In the genomic region with DNA sequence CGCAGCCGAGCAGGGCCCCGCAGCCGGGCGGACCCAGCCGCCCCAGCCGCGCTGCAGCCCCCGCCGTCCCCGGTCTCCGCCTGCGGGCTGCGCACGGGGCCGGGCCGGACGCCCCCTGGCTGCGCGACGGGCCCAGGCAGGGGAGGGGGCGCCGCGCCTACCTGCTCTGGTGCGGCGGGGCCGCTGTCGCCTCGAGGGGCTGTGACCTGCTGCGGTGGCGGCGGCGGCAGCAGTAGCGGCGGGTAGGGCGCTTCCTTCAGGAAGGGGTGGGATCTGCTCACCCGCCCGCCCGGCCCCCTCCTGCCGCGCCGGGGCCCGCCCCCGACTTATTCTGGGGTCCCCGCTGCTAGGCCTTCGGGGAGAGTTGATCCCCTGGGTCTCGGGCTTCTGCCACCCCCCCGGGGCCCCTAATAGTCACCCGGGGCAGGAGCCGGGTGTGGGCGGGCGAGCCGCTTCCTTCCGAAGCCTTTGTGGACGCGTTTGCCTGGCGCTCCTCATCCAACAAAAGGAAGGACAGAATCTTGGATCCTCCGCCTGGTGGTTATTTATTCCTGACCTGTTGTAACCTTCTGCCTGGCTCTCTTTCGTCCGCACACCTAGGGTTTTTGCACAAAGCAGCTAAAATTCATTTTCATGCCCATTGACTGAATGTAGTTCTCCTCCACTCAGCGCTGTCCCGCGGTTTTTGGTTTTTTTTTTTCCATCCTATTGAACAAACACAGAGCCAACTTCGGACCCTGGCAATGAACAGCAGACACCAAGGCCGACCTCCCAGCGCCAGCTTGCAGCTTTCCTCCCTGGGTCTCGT, we compare ENCODE assay signal across 8 cellular contexts. TPM values are rescaled to one million over a fixed set of nuclear protein-coding genes. Genes with fewer than 3 reads are reported as not detected.
A peak's percentile ranks its signal among the peaks of the same experiment; 100 is the strongest.
DNase-seq lines count a peak whose midpoint lies in the region; ATAC-seq, FAIRE-seq and TF ChIP-seq lines count a peak whose summit lies in the region.

TSS of gene TMEM150C (minus strand) at position 244 of the 808 bp plus-strand sequence. CDS start 57,331 bp downstream, outside the sequence.

- H3K27me3 ChIP-seq in Caco-2 (replicated peaks; ENCODE audit: control insufficient read depth, insufficient read depth, low read length): no peaks in the 10 kb centered on the region
- peaks cover 21% of the 10 kb centered on the region for H3K27me3 ChIP-seq in HUES48 (ENCODE audit: control insufficient read depth, insufficient read depth, low read length)
- H3K27me3 ChIP-seq in heart left ventricle: peaks cover 0 to 26% (median 0%) of the 10 kb centered on the region in 9 donors
- H3K27me3 ChIP-seq in parathyroid adenoma (ENCODE audit: control insufficient read depth, insufficient read depth, low read length): no peaks in the 10 kb centered on the region

- no peak for TF ChIP-seq CTCF in Caco-2 (IDR thresholded peaks at IDR 0.05; ENCODE audit: insufficient read depth in 1 of 2, low read depth in 1 of 2, low read length in 1 of 2, severe bottlenecking in 1 of 2, unreplicated experiment in 1 of 2)
- peak in 8 of 12 donors; percentile 13 to 53 (median 36) for TF ChIP-seq CTCF in heart left ventricle (IDR thresholded peaks at IDR 0.05)
- no peak for TF ChIP-seq CTCF in parathyroid adenoma (IDR thresholded peaks at IDR 0.05)

- CTCF ChIA-PET in Caco-2 (lab: Charles Lee): interaction anchor here (0.6 kb wide), 1 partner anchor 115 kb away, joined by 3 read pairs; no protein-coding TSS in a partner anchor

- H2AFZ ChIP-seq in parathyroid adenoma: peak within 1 kb of the TSS; percentile 68

- no peaks in the 10 kb centered on the region for H3K79me2 ChIP-seq in parathyroid adenoma

- peaks cover 12% of the 10 kb centered on the region for H3K36me3 Mint-ChIP-seq in Caco-2 (ENCODE audit: insufficient read depth, unreplicated experiment)
- H3K36me3 Mint-ChIP-seq in activated T-cell treated with anti-CD3 and anti-CD28 coated beads, Interleukin-2, amount 50 U/mL, for 72 hours (ENCODE audit: insufficient read depth in 2 of 2): peaks cover 2 to 7% of the 10 kb centered on the region in 2 donors

- H3K27me3 Mint-ChIP-seq in Caco-2 (ENCODE audit: insufficient read depth, unreplicated experiment): no peaks in the 10 kb centered on the region
- peaks cover 74% of the 10 kb centered on the region for H3K27me3 Mint-ChIP-seq in activated T-cell treated with anti-CD3 and anti-CD28 coated beads, Interleukin-2, amount 50 U/mL, for 72 hours (ENCODE audit: low read depth)

- no peaks in the 10 kb centered on the region for H3K9me3 Mint-ChIP-seq in Caco-2 (ENCODE audit: unreplicated experiment)
- H3K9me3 Mint-ChIP-seq in activated T-cell treated with anti-CD3 and anti-CD28 coated beads, Interleukin-2, amount 50 U/mL, for 72 hours: no peaks in the 10 kb centered on the region

- no peak for FAIRE-seq in urothelium cell line (lab: Jason Lieb, UNC)

- H3K4me2 ChIP-seq in parathyroid adenoma (ENCODE audit: low read length): peak within 1 kb of the TSS; percentile 77

- 3 to 11% (median 7%) methylated on average over 22 to 67 of the region's 67 CpGs for WGBS in heart left ventricle, 4 donors

- peak within 1 kb of the TSS; percentile 56 for H3K4me3 ChIP-seq in Caco-2 (ENCODE audit: low read depth, low read length)
- H3K4me3 ChIP-seq in HUES48 (ENCODE audit: low read depth, low read length): peak within 1 kb of the TSS; percentile 65
- H3K4me3 ChIP-seq in heart left ventricle: peak within 1 kb of the TSS; percentile 56 to 83 (median 70)
- H3K4me3 ChIP-seq in parathyroid adenoma (ENCODE audit: low read depth, low read length): peak within 1 kb of the TSS; percentile 34

- peak within 1 kb of the TSS; percentile 81 for H3K4me3 Mint-ChIP-seq in Caco-2 (ENCODE audit: unreplicated experiment)
- peak within 1 kb of the TSS; percentile 86 to 87 for H3K4me3 Mint-ChIP-seq in activated T-cell treated with anti-CD3 and anti-CD28 coated beads, Interleukin-2, amount 50 U/mL, for 72 hours

- H3K27ac Mint-ChIP-seq in Caco-2 (ENCODE audit: unreplicated experiment): peak within 1 kb of the TSS; percentile 48
- H3K27ac Mint-ChIP-seq in activated T-cell treated with anti-CD3 and anti-CD28 coated beads, Interleukin-2, amount 50 U/mL, for 72 hours: no peak within 1 kb of the TSS

- H3K9ac ChIP-seq in HUES48 (ENCODE audit: low read depth, low read length): no peak within 1 kb of the TSS; the same call in 1 of the 2 replicates
- no peak within 1 kb of the TSS for H3K9ac ChIP-seq in parathyroid adenoma

- H3K4me1 ChIP-seq in Caco-2 (no peaks in the 10 kb centered on the region), HUES48 (ENCODE audit: control insufficient read depth, insufficient read depth, low read length) (peaks cover 15% of the 10 kb centered on the region), heart left ventricle (peaks cover 0 to 17% (median 6%) of the 10 kb centered on the region in 12 donors), parathyroid adenoma (no peaks in the 10 kb centered on the region)

- DNase-seq in Caco-2 (peak; percentile 43 to 69), heart left ventricle (peak; percentile 49 to 70 (median 53)), GOT3 (lab: John Stamatoyannopoulos, UW) (no peak), NCI-H2196 (lab: John Stamatoyannopoulos, UW; ENCODE audit: unreplicated experiment) (no peak), urothelium cell line (ENCODE audit: low spot score) (no peak)
- peak; percentile 3 to 10 for DNase-seq in activated T-cell treated with anti-CD3 and anti-CD28 coated beads, Interleukin-2, amount 50 U/mL, for 72 hours

- POLR2A ChIA-PET in Caco-2 (lab: Charles Lee): no interaction called here

- ATAC-seq in activated T-cell treated with anti-CD3 and anti-CD28 coated beads, Interleukin-2, amount 50 U/mL, for 72 hours (replicated peaks in 1 of 2): peak; percentile 58 to 62
- peak; percentile 44 to 88 (median 83) for ATAC-seq in heart left ventricle

- no peak within 1 kb of the TSS for H3K27ac ChIP-seq in HUES48 (ENCODE audit: low read depth, low read length)
- peak within 1 kb of the TSS in 10 of 12 donors; percentile 38 to 76 (median 66) for H3K27ac ChIP-seq in heart left ventricle
- H3K27ac ChIP-seq in parathyroid adenoma: no peak within 1 kb of the TSS

- H3K36me3 ChIP-seq in Caco-2 (ENCODE audit: control insufficient read depth, insufficient read depth, low read length) (no peaks in the 10 kb centered on the region), HUES48 (ENCODE audit: control insufficient read depth, insufficient read depth, low read length) (no peaks in the 10 kb centered on the region), heart left ventricle (no peaks in the 10 kb centered on the region), parathyroid adenoma (ENCODE audit: control insufficient read depth, insufficient read depth, low read length) (no peaks in the 10 kb centered on the region)

- TF ChIP-seq POLR2A in heart left ventricle (IDR thresholded peaks at IDR 0.05): no peak

- intact Hi-C loops in Caco-2 (cut with micrococcal nuclease; ENCODE audit: unreplicated experiment) (loop anchor here (2.0 to 5.0 kb wide), 2 partner anchors 35 to 99 kb away; no protein-coding TSS in a partner anchor), heart left ventricle (cut with DNase I) (loop anchor here in 3 of 10 donors (2.0 to 10.0 kb wide), 6 partner anchors 65 to 173 kb away; no protein-coding TSS in a partner anchor)

- no TSS peak for BruUV-seq in Caco-2 (replicated peaks; lab: Mats Ljungman, UMichigan)

- H3K9me3 ChIP-seq in Caco-2: no peaks in the 10 kb centered on the region
- no peaks in the 10 kb centered on the region for H3K9me3 ChIP-seq in HUES48 (ENCODE audit: control insufficient read depth, insufficient read depth, low read length)
- no peaks in the 10 kb centered on the region for H3K9me3 ChIP-seq in heart left ventricle
- no peaks in the 10 kb centered on the region for H3K9me3 ChIP-seq in parathyroid adenoma (ENCODE audit: control insufficient read depth, low read length)

- peaks cover 12% of the 10 kb centered on the region for H3K4me1 Mint-ChIP-seq in Caco-2 (ENCODE audit: low read depth, unreplicated experiment)
- H3K4me1 Mint-ChIP-seq in activated T-cell treated with anti-CD3 and anti-CD28 coated beads, Interleukin-2, amount 50 U/mL, for 72 hours (ENCODE audit: low read depth): peaks cover 13% of the 10 kb centered on the region

RNA-seq across cellular contexts. Expression of gene TMEM150C, which starts in this region (rescaled TPM):
- total RNA-seq in Caco-2 (2022) (5.0 and 5.7 TPM in 2 replicates), heart left ventricle (10 to 100 TPM in 8 of 9 donors, 1 to 10 TPM in 1; 8.8 to 22.9 (median 13.3) TPM)
- total RNA-seq in activated T-cell treated with anti-CD3 and anti-CD28 coated beads, Interleukin-2, amount 50 U/mL, for 72 hours: under 1 TPM in 1 of 2 donors, not detected in 1; 0.07 TPM
- polyA plus RNA-seq in heart left ventricle: 10 to 100 TPM in 1 of 2 donors, 1 to 10 TPM in 1; 6.2 to 11.3 TPM

Comparison
In these comparisons a context has a peak if more than half of its experiments do, and no peak if none do; other contexts are left out.
1. Peak in DNase-seq and ATAC-seq in activated T-cell treated with anti-CD3 and anti-CD28 coated beads, Interleukin-2, amount 50 U/mL, for 72 hours; RNA of the gene not detected or under 1 TPM.
2. DNase-seq: peak in Caco-2 (2 of 2) and heart left ventricle (5 of 5); none in GOT3 (single experiment), NCI-H2196 (single experiment) and urothelium cell line (single experiment).
3. CTCF ChIP-seq: peak in heart left ventricle (8 of 12); none in Caco-2 (0 of 2) and parathyroid adenoma (single experiment).
4. H3K27ac ChIP-seq: peak in heart left ventricle (10 of 12); none in HUES48 (single experiment) and parathyroid adenoma (single experiment).
5. Peak in every context shown above with its lines, with median percentiles within 50 percentile points of each other: H3K4me3 ChIP-seq.